ENCODE assay signal across 1 cellular context in the genomic region with DNA sequence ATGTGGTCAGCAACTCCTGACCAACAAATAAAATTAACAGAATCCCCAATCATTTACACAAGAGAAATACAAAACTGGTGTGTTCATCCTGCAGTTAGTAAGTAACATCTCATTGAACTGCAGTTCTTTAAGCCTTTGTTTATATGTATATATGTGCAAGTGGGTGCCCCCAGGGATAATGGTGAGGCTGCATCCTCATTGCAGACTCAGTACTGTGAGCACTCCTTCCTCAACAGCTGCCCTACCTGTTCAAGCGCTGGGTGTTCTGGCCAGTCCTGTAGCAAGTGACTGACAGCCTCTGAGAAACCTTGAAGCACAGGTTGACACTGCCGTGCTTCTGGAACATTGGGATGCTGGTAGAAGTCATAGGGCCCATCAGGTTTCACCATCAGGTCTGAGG.
TF ChIP-seq lines count a peak whose summit lies in the region.

No MANE protein-coding gene starts in this region.

TF ChIP-seq in H1, 55 proteins besides CTCF, POLR2A, EP300 and RAD21:
- TF ChIP-seq POLR2AphosphoS5 (IDR thresholded peaks at IDR 0.05; ENCODE audit: low read depth, low read length), result no peak
- no peak for TF ChIP-seq KDM4A (IDR thresholded peaks at IDR 0.05; ENCODE audit: low read depth, low read length, severe bottlenecking)
- no peak for TF ChIP-seq CTBP2 (IDR thresholded peaks at IDR 0.05; ENCODE audit: borderline replicate concordance, insufficient read depth, insufficient read length, low read length)
- TF ChIP-seq GABPA (IDR thresholded peaks at IDR 0.05; ENCODE audit: borderline replicate concordance, insufficient read depth, low read length), result no peak
- no peak for TF ChIP-seq SIRT6 (IDR thresholded peaks at IDR 0.05; ENCODE audit: low read length)
- no peak for TF ChIP-seq CREB1 (IDR thresholded peaks at IDR 0.05)
- TF ChIP-seq RBBP5 (IDR thresholded peaks at IDR 0.05; ENCODE audit: borderline replicate concordance, low read depth, low read length), result no peak
- no peak for TF ChIP-seq ZNF274 (IDR thresholded peaks at IDR 0.05; ENCODE audit: borderline replicate concordance, extremely low read depth, low read length)
- TF ChIP-seq POU5F1 (IDR thresholded peaks at IDR 0.05; ENCODE audit: low read depth, low read length), result no peak
- TF ChIP-seq KDM1A (IDR thresholded peaks at IDR 0.05; ENCODE audit: borderline replicate concordance, low read length), result no peak
- no peak for TF ChIP-seq JUN (IDR thresholded peaks at IDR 0.05; ENCODE audit: low read depth, low read length)
- TF ChIP-seq, protein P1, sequence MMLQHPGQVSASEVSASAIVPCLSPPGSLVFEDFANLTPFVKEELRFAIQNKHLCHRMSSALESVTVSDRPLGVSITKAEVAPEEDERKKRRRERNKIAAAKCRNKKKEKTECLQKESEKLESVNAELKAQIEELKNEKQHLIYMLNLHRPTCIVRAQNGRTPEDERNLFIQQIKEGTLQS (IDR thresholded peaks at IDR 0.05; ENCODE audit: insufficient read depth, low read depth, low read length), result no peak
- no peak for TF ChIP-seq TEAD4 (IDR thresholded peaks at IDR 0.05; ENCODE audit: low read depth, low read length)
- no peak for TF ChIP-seq MAFK (IDR thresholded peaks at IDR 0.05; ENCODE audit: low read depth, low read length)
- TF ChIP-seq BACH1 (IDR thresholded peaks at IDR 0.05; ENCODE audit: low read length), result no peak
- TF ChIP-seq NRF1 (IDR thresholded peaks at IDR 0.05; ENCODE audit: low read depth, low read length), result no peak
- TF ChIP-seq SAP30 (IDR thresholded peaks at IDR 0.05; ENCODE audit: insufficient read depth, insufficient replicate concordance, low read length), result no peak
- TF ChIP-seq SRF (IDR thresholded peaks at IDR 0.05; ENCODE audit: low read depth, low read length), result no peak
- TF ChIP-seq SUZ12 (IDR thresholded peaks at IDR 0.05; ENCODE audit: low read length), result no peak
- TF ChIP-seq, protein P2, sequence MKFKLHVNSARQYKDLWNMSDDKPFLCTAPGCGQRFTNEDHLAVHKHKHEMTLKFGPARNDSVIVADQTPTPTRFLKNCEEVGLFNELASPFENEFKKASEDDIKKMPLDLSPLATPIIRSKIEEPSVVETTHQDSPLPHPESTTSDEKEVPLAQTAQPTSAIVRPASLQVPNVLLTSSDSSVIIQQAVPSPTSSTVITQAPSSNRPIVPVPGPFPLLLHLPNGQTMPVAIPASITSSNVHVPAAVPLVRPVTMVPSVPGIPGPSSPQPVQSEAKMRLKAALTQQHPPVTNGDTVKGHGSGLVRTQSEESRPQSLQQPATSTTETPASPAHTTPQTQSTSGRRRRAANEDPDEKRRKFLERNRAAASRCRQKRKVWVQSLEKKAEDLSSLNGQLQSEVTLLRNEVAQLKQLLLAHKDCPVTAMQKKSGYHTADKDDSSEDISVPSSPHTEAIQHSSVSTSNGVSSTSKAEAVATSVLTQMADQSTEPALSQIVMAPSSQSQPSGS (IDR thresholded peaks at IDR 0.05; ENCODE audit: low read length), result no peak
